ENCODE assay signal across 8 cellular contexts in the genomic region with DNA sequence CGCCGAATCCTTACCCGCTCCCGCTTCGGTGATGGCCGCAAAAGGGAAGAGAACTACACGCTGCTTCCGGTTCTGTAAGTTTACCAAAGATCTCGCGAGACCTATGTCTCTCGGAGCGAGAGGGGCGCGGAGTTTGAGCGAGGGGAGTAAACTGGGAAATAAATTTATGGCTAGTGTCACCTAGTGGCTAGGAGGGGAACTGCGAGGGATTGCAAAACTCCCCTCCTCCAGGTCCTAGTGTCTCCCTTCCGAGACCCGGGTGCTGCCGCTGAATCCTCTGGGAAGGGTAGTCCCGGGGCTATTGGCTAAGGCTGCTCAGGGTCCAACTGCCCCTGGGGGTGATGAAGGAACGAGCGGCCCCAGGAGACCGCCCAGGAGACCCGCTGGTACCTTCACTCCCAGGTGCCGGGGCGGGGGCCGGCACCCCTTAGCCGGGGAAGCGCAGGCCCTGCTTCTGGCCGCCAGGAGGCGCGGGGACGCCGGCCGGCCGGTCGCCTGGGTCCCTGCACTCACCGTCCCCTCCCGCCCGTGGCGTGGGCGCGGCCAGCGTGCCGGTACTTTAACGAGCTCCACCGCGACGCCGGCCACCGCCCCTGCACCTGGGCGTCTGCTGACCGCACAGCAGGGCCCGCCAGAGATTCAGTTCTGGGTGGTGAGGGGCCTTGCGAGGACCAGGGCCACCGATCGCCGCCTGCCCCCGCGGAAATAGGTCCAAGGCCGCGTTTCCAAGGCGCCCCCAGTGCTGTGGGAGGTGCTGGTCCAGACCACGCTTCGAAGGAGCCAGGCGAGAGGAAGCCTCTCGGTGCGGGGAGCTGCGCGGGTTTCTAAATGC. TPM values are rescaled to one million over a fixed set of nuclear protein-coding genes. Genes with fewer than 3 reads are reported as not detected.
DNase-seq lines count a peak whose midpoint lies in the region; ATAC-seq lines count a peak whose summit lies in the region.

A gene (minus strand): TSS at position 51 of the 832 bp plus-strand sequence. CDS start 883 bp downstream, outside the sequence.

- H3K36me3 ChIP-seq in GM23248 (ENCODE audit: low read depth) = peaks cover 37% of the 10 kb centered on the region

- no peaks in the 10 kb centered on the region for H3K9me2 ChIP-seq in GM23248 (ENCODE audit: insufficient read depth)

- 1% methylated on average over 29 to 57 of the region's 70 CpGs for WGBS in GM23248 (ENCODE audit: low coverage in 1 of 2, low lambda C conversion rate in 2 of 2, missing lambda C conversion rate in 2 of 2), 2 experiments

- peak within 1 kb of the TSS; percentile 95 for H3K4me3 ChIP-seq in GM23248

- in situ Hi-C loops in GM23248 (cut with MboI) = no loop called here

- peak; percentile 96 for ATAC-seq in activated T-helper 17 cell treated with anti-CD3 and anti-CD28 coated beads, Interleukin-2, amount 50 U/mL, for 72 hours (replicated peaks)
- ATAC-seq in natural killer cell treated with Interleukin-12 subunit alpha and Interleukin-12 subunit beta and Interleukin-15 and Interleukin-18, amount 100 ng/mL, for 72 hours = peak; percentile 96 to 97

- H3K4me2 ChIP-seq in GM23248 (ENCODE audit: unreplicated experiment) = peak within 1 kb of the TSS; percentile 97

- H3K27me3 ChIP-seq in GM23248 (replicated peaks; ENCODE audit: insufficient read depth) = no peaks in the 10 kb centered on the region

- H3K27ac Mint-ChIP-seq in activated T-helper 17 cell treated with anti-CD3 and anti-CD28 coated beads, Interleukin-2, amount 50 U/mL, for 72 hours = peak within 1 kb of the TSS; percentile 100
- H3K27ac Mint-ChIP-seq in natural killer cell treated with Interleukin-12 subunit alpha and Interleukin-12 subunit beta and Interleukin-15 and Interleukin-18, amount 100 ng/mL, for 72 hours = peak within 1 kb of the TSS; percentile 99 to 100
- peak within 1 kb of the TSS; percentile 98 for H3K27ac Mint-ChIP-seq in stimulated activated naive CD8-positive, alpha-beta T cell treated with anti-CD3 and anti-CD28 coated beads, Interleukin-15, Interleukin-2, amounts not matched to agents 100 ng/mL and 50 ng/mL, for 24 hours

- DNase-seq in EH (ENCODE audit: low read depth) = peak; percentile 98
- DNase-seq in GM23248 = peak; percentile 100
- DNase-seq in LHCN-M2 (ENCODE audit: low read depth) = peak; percentile 99
- DNase-seq in RPMI8226 = peak; percentile 97
- peak; percentile 99 for DNase-seq in fibroblast of peridontal ligament (ENCODE audit: extremely low read depth)
- DNase-seq in natural killer cell treated with Interleukin-12 subunit alpha and Interleukin-12 subunit beta and Interleukin-15 and Interleukin-18, amount 100 ng/mL, for 72 hours (ENCODE audit: low spot score) = peak; percentile 96

- H3K27me3 Mint-ChIP-seq in activated T-helper 17 cell treated with anti-CD3 and anti-CD28 coated beads, Interleukin-2, amount 50 U/mL, for 72 hours = no peaks in the 10 kb centered on the region
- H3K27me3 Mint-ChIP-seq in natural killer cell treated with Interleukin-12 subunit alpha and Interleukin-12 subunit beta and Interleukin-15 and Interleukin-18, amount 100 ng/mL, for 72 hours = no peaks in the 10 kb centered on the region
- H3K27me3 Mint-ChIP-seq in stimulated activated naive CD8-positive, alpha-beta T cell treated with anti-CD3 and anti-CD28 coated beads, Interleukin-15, Interleukin-2, amounts not matched to agents 100 ng/mL and 50 ng/mL, for 24 hours = no peaks in the 10 kb centered on the region

- H3K4me1 ChIP-seq in GM23248 (ENCODE audit: insufficient read depth) = peaks cover 41% of the 10 kb centered on the region

- peaks cover 28% of the 10 kb centered on the region for H3K4me1 Mint-ChIP-seq in activated T-helper 17 cell treated with anti-CD3 and anti-CD28 coated beads, Interleukin-2, amount 50 U/mL, for 72 hours
- peaks cover 48 to 64% of the 10 kb centered on the region in 2 donors for H3K4me1 Mint-ChIP-seq in natural killer cell treated with Interleukin-12 subunit alpha and Interleukin-12 subunit beta and Interleukin-15 and Interleukin-18, amount 100 ng/mL, for 72 hours (ENCODE audit: low read depth in 2 of 2)
- peaks cover 56% of the 10 kb centered on the region for H3K4me1 Mint-ChIP-seq in stimulated activated naive CD8-positive, alpha-beta T cell treated with anti-CD3 and anti-CD28 coated beads, Interleukin-15, Interleukin-2, amounts not matched to agents 100 ng/mL and 50 ng/mL, for 24 hours (ENCODE audit: low read depth)

- peaks cover 50% of the 10 kb centered on the region for H3K36me3 Mint-ChIP-seq in activated T-helper 17 cell treated with anti-CD3 and anti-CD28 coated beads, Interleukin-2, amount 50 U/mL, for 72 hours (ENCODE audit: low read depth)
- peaks cover 40% of the 10 kb centered on the region for H3K36me3 Mint-ChIP-seq in natural killer cell treated with Interleukin-12 subunit alpha and Interleukin-12 subunit beta and Interleukin-15 and Interleukin-18, amount 100 ng/mL, for 72 hours
- H3K36me3 Mint-ChIP-seq in stimulated activated naive CD8-positive, alpha-beta T cell treated with anti-CD3 and anti-CD28 coated beads, Interleukin-15, Interleukin-2, amounts not matched to agents 100 ng/mL and 50 ng/mL, for 24 hours (ENCODE audit: low read depth) = peaks cover 48% of the 10 kb centered on the region

- peak within 1 kb of the TSS; percentile 88 for H2AFZ ChIP-seq in GM23248

- H3K79me2 ChIP-seq in GM23248 (ENCODE audit: insufficient read depth) = peaks cover 46% of the 10 kb centered on the region

- peak within 1 kb of the TSS; percentile 100 for H3K4me3 Mint-ChIP-seq in activated T-helper 17 cell treated with anti-CD3 and anti-CD28 coated beads, Interleukin-2, amount 50 U/mL, for 72 hours
- peak within 1 kb of the TSS; percentile 97 for H3K4me3 Mint-ChIP-seq in natural killer cell treated with Interleukin-12 subunit alpha and Interleukin-12 subunit beta and Interleukin-15 and Interleukin-18, amount 100 ng/mL, for 72 hours
- H3K4me3 Mint-ChIP-seq in stimulated activated naive CD8-positive, alpha-beta T cell treated with anti-CD3 and anti-CD28 coated beads, Interleukin-15, Interleukin-2, amounts not matched to agents 100 ng/mL and 50 ng/mL, for 24 hours = peak within 1 kb of the TSS; percentile 99

- peaks cover 54% of the 10 kb centered on the region for H3F3A ChIP-seq in GM23248 (ENCODE audit: insufficient read depth)

- no peaks in the 10 kb centered on the region for H3K9me3 ChIP-seq in GM23248 (ENCODE audit: low read depth)

- no peaks in the 10 kb centered on the region for H3K9me3 Mint-ChIP-seq in activated T-helper 17 cell treated with anti-CD3 and anti-CD28 coated beads, Interleukin-2, amount 50 U/mL, for 72 hours
- H3K9me3 Mint-ChIP-seq in natural killer cell treated with Interleukin-12 subunit alpha and Interleukin-12 subunit beta and Interleukin-15 and Interleukin-18, amount 100 ng/mL, for 72 hours = no peaks in the 10 kb centered on the region
- no peaks in the 10 kb centered on the region for H3K9me3 Mint-ChIP-seq in stimulated activated naive CD8-positive, alpha-beta T cell treated with anti-CD3 and anti-CD28 coated beads, Interleukin-15, Interleukin-2, amounts not matched to agents 100 ng/mL and 50 ng/mL, for 24 hours

- peak within 1 kb of the TSS; percentile 96 for H3K9ac ChIP-seq in GM23248

- H4K20me1 ChIP-seq in GM23248 (ENCODE audit: insufficient read depth) = peaks cover 8% of the 10 kb centered on the region; the same call in 1 of the 2 replicates

- H3K27ac ChIP-seq in GM23248 = peak within 1 kb of the TSS; percentile 79

RNA-seq across cellular contexts. Expression of the gene that starts here (rescaled TPM):
- 2,122 and 2,233 TPM in 2 replicates for total RNA-seq in GM23248 (2014; rRNA removed; shearing (Covaris generic))
- polyA plus RNA-seq in GM23248 (2016; fragmentation: Nextera tagmentation; extraction: Ambion mirVana) = 497 and 522 TPM in 2 replicates
- 2,622 and 3,054 TPM in 2 replicates for total RNA-seq in LHCN-M2 (2014; rRNA removed)
- 2,550 TPM for polyA plus RNA-seq in LHCN-M2 (2012)
- total RNA-seq in activated T-helper 17 cell treated with anti-CD3 and anti-CD28 coated beads, Interleukin-2, amount 50 U/mL, for 72 hours = 1,000 to 10,000 TPM; 2,606 to 3,397 TPM
- total RNA-seq in natural killer cell treated with Interleukin-12 subunit alpha and Interleukin-12 subunit beta and Interleukin-15 and Interleukin-18, amount 100 ng/mL, for 72 hours = 1,000 to 10,000 TPM in 1 of 2 donors, 100 to 1,000 TPM in 1; 884 to 1,221 TPM

Comparison
In these comparisons a context has a peak if more than half of its experiments do, and no peak if none do; other contexts are left out.
1. Peak in every context shown above with its lines: DNase-seq, ATAC-seq, H3K4me3 ChIP-seq and H3K27ac ChIP-seq.